Comparison of ENCODE assay signal across 19 cellular contexts in genomic region chr15:70345251-70346019, GRCh38.
A peak's percentile ranks its signal among the peaks of the same experiment; 100 is the strongest.
DNase-seq lines count a peak whose midpoint lies in the region; ATAC-seq and TF ChIP-seq lines count a peak whose summit lies in the region.
"Had no signal": no experiment of that assay in that cellular context is flagged by ENCODE, and none has a peak within 500 bp of the region (broad histone marks: within the 10 kb centered on the region; RNA-seq: fewer than 3 reads in every experiment).

No MANE protein-coding gene starts in this region.

- no peak overlapping the region for H4K8ac ChIP-seq in neuronal stem cell (ENCODE audit: low read depth, low read length)

- no peak overlapping the region for H3K4me2 ChIP-seq in neuronal stem cell (ENCODE audit: insufficient read depth, low read length, poor library complexity, severe bottlenecking)
- H3K4me2 ChIP-seq: A549, PC-9 had no signal

- no peak overlapping the region for H2AFZ ChIP-seq in neuronal stem cell (ENCODE audit: low read length)
- H2AFZ ChIP-seq: PC-9 had no signal

- H3K18ac ChIP-seq in neuronal stem cell (ENCODE audit: low read length): no peak overlapping the region

- intact Hi-C loops in heart right ventricle (cut with DNase I): no loop called here

- no peaks in the 10 kb centered on the region for H3K9me3 ChIP-seq in right atrium auricular region
- H3K9me3 ChIP-seq in heart right ventricle: no peaks in the 10 kb centered on the region
- no peaks in the 10 kb centered on the region for H3K9me3 ChIP-seq in neuronal stem cell (replicated peaks in 1 of 2; ENCODE audit: control insufficient read depth in 2 of 2, insufficient read depth in 1 of 2, low read depth in 1 of 2, low read length in 2 of 2)
- H3K9me3 ChIP-seq: A549 had no signal

- no peak overlapping the region for H2BK5ac ChIP-seq in neuronal stem cell (ENCODE audit: low read length)

- H3K4ac ChIP-seq in neuronal stem cell (ENCODE audit: low read length): no peak overlapping the region

- H4K91ac ChIP-seq in neuronal stem cell (ENCODE audit: low read depth, low read length, poor library complexity): no peak overlapping the region

- DNase-seq in right atrium auricular region (ENCODE audit: low spot score) (peak; percentile 40), heart right ventricle (no peak), coronary artery (ENCODE audit: low spot score) (peak; percentile 66), neuronal stem cell (ENCODE audit: low spot score) (no peak), C1 segment of cervical spinal cord (lab: John Stamatoyannopoulos, UW) (no peak)
- no peak for DNase-seq in stimulated activated CD4-positive, alpha-beta T cell treated with anti-CD3 and anti-CD28 coated beads, Interleukin-4, amount 100 ng/mL, for 24 hours
- DNase-seq: CD4-positive, CD25-positive, alpha-beta regulatory T cell; DMS 273 treated with DMSO at 0.1 percent for 48 hours; H9; KBM-7; NCI-H1436 treated with DMSO at 0.1 percent for 48 hours; NCI-H1930; NCI-H226; PC-9 had no signal

- no peak for ATAC-seq in heart right ventricle
- no peak for ATAC-seq in HG02973 (IDR thresholded peaks at IDR 0.05; ENCODE audit: unreplicated experiment)
- ATAC-seq: A549, GM12878 had no signal

- no peaks in the 10 kb centered on the region for H3K79me1 ChIP-seq in neuronal stem cell (ENCODE audit: low read depth, low read length)

- H3K23ac ChIP-seq in neuronal stem cell (ENCODE audit: low read depth, low read length, poor library complexity): peak overlapping the region; percentile 8

- no peaks in the 10 kb centered on the region for H3K36me3 ChIP-seq in right atrium auricular region
- no peaks in the 10 kb centered on the region for H3K36me3 ChIP-seq in heart right ventricle
- H3K36me3 ChIP-seq in neuronal stem cell (replicated peaks in 1 of 2; ENCODE audit: control insufficient read depth in 2 of 2, insufficient read depth in 2 of 2, low read length in 2 of 2): no peaks in the 10 kb centered on the region

- H2AK5ac ChIP-seq in neuronal stem cell (ENCODE audit: low read depth, low read length): no peak overlapping the region

- no peak overlapping the region for H2BK12ac ChIP-seq in neuronal stem cell (ENCODE audit: low read length)

- H3K4me3 ChIP-seq in right atrium auricular region (no peak overlapping the region), heart right ventricle (no peak overlapping the region), coronary artery (no peak overlapping the region), neuronal stem cell (ENCODE audit: low read length in 2 of 2) (no peak overlapping the region)
- H3K4me3 ChIP-seq: A549, GM12878, PC-9 had no signal

- TF ChIP-seq CTCF in right atrium auricular region (IDR thresholded peaks at IDR 0.05) (no peak), heart right ventricle (IDR thresholded peaks at IDR 0.05) (no peak), coronary artery (IDR thresholded peaks at IDR 0.05) (no peak)

- 94 to 97% methylated on average over 7 of the region's 7 CpGs for WGBS in heart right ventricle, 2 donors
- no CpG with 5 or more reads among the region's 7 CpGs for WGBS in neuronal stem cell (ENCODE audit: extremely low coverage in 2 of 2, insufficient read length in 2 of 2, insufficient replicate concordance in 1 of 2), 2 donors

- H3K14ac ChIP-seq in neuronal stem cell (ENCODE audit: low read length): no peak overlapping the region

- H3K27ac ChIP-seq in right atrium auricular region (no peak overlapping the region), heart right ventricle (no peak overlapping the region), coronary artery (no peak overlapping the region), neuronal stem cell (replicated peaks; ENCODE audit: low read length) (no peak overlapping the region)
- H3K27ac ChIP-seq: A549, HL-60, PC-9, RWPE1 had no signal

- no peaks in the 10 kb centered on the region for H3K4me1 ChIP-seq in right atrium auricular region
- peaks cover 0 to 24% (median 5%) of the 10 kb centered on the region in 9 donors for H3K4me1 ChIP-seq in heart right ventricle
- no peaks in the 10 kb centered on the region for H3K4me1 ChIP-seq in neuronal stem cell (ENCODE audit: control insufficient read depth in 2 of 2, insufficient read depth in 1 of 2, low read depth in 1 of 2, low read length in 2 of 2)
- H3K4me1 ChIP-seq: A549 had no signal

- no peak overlapping the region for H2BK15ac ChIP-seq in neuronal stem cell (ENCODE audit: low read length)

- H3K9ac ChIP-seq in neuronal stem cell (ENCODE audit: low read depth, low read length, poor library complexity): no peak overlapping the region

- no peak overlapping the region for H2BK120ac ChIP-seq in neuronal stem cell (ENCODE audit: low read depth, low read length)

- H3K27me3 ChIP-seq in right atrium auricular region (no peaks in the 10 kb centered on the region), heart right ventricle (peaks cover 0 to 18% (median 0%) of the 10 kb centered on the region in 7 donors), neuronal stem cell (ENCODE audit: control insufficient read depth in 3 of 3, insufficient read depth in 3 of 3, low read depth in 1 of 3, low read length in 3 of 3) (no peaks in the 10 kb centered on the region)

Comparison
In these comparisons a context has a peak if more than half of its experiments do, and no peak if none do; other contexts are left out.
1. DNase-seq: peak in right atrium auricular region (single experiment) and coronary artery (single experiment); none in heart right ventricle (0 of 2), neuronal stem cell (single experiment), stimulated activated CD4-positive, alpha-beta T cell treated with anti-CD3 and anti-CD28 coated beads, Interleukin-4, amount 100 ng/mL, for 24 hours (single experiment) and C1 segment of cervical spinal cord (0 of 14).